1 cellular context compared by ENCODE assay signal in the genomic region with DNA sequence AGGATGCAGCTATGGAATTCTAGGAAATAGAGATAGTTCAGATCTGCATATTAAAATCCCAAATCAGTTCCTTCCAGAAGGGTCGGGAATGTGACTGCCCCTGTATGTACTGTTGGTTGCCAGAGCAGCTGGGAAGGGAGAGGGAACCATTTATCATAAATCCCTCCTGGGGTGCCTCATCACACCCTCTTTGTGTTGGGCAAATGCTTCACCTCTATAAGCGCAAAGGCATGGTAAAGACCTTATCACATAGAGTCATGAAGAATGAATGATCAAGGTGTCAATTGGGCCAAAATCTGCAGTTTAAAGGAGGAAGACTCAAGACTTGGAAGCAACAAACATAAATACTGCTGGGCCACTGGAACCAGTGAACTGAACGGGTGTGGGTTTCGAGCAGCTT.
TF ChIP-seq lines count a peak whose summit lies in the region.

No MANE protein-coding gene starts in this region.

TF ChIP-seq in H1, 55 proteins besides CTCF, POLR2A, EP300 and RAD21:
- TF ChIP-seq SIX5 (IDR thresholded peaks at IDR 0.05; ENCODE audit: low read depth, low read length) = no peak
- TF ChIP-seq GABPA (IDR thresholded peaks at IDR 0.05; ENCODE audit: borderline replicate concordance, insufficient read depth, low read length) = no peak
- no peak for TF ChIP-seq CREB1 (IDR thresholded peaks at IDR 0.05)
- no peak for TF ChIP-seq RNF2 (IDR thresholded peaks at IDR 0.05; ENCODE audit: borderline replicate concordance, low read depth, low read length, missing control alignments, poor library complexity, severe bottlenecking)
- TF ChIP-seq YY1 (IDR thresholded peaks at IDR 0.05; ENCODE audit: low read depth, low read length) = no peak
- no peak for TF ChIP-seq RBBP5 (IDR thresholded peaks at IDR 0.05; ENCODE audit: borderline replicate concordance, low read depth, low read length)
- no peak for TF ChIP-seq PHF8 (conservative IDR thresholded peaks at IDR 0.05; ENCODE audit: low read depth, low read length)
- TF ChIP-seq TCF12 (IDR thresholded peaks at IDR 0.05; ENCODE audit: low read depth, low read length) = no peak
- no peak for TF ChIP-seq NANOG (IDR thresholded peaks at IDR 0.05; ENCODE audit: insufficient read depth, low read depth, low read length, poor library complexity, severe bottlenecking)
- TF ChIP-seq EZH2 (IDR thresholded peaks at IDR 0.05; ENCODE audit: low read depth, low read length, severe bottlenecking) = no peak
- TF ChIP-seq KDM4A (IDR thresholded peaks at IDR 0.05; ENCODE audit: low read depth, low read length, severe bottlenecking) = no peak
